Comparison of ENCODE assay signal across 15 cellular contexts in the genomic region with DNA sequence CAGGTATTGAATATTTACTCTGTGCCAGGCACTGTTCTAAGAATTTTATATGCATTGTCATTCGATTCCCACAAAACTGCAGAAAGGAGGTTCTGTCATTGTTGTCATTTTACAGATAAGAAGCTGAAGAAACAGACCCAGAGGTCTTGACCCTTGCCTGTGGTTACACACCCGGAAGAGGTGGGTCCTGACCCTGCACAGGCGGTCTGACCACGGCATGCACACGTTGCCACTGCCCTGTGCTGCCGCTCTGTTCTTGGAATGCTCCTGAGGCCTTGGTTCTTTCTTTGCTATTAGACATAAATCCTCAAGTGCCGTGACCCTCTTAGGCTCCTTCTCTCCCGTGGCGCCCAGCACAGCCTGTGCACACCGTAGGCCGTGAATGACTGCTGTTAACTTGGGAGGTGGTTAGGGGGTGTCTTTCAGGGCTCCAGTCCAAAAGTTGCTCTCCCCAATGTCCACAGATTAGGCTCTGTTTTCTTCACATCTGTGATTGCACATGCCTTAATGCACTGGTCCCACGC.
DNase-seq lines count a peak whose midpoint lies in the region; ATAC-seq, FAIRE-seq and TF ChIP-seq lines count a peak whose summit lies in the region.
"Had no signal": no experiment of that assay in that cellular context is flagged by ENCODE, and none has a peak within 500 bp of the region (broad histone marks: within the 10 kb centered on the region; RNA-seq: fewer than 3 reads in every experiment).

No MANE protein-coding gene starts in this region.

- no peak overlapping the region for H2BK20ac ChIP-seq in H1 (ENCODE audit: low read length)

- H3K4ac ChIP-seq in H1 (replicated peaks; ENCODE audit: insufficient read length, low read depth, low read length), result no peak overlapping the region

- H2BK15ac ChIP-seq in H1 (ENCODE audit: low read length), result no peak overlapping the region

- peaks cover 0 to 5% of the 10 kb centered on the region in 2 experiments for H4K20me1 ChIP-seq in H1 (replicated peaks in 1 of 2; ENCODE audit: control insufficient read depth in 1 of 2, insufficient read depth in 2 of 2, low read length in 2 of 2)

- no peaks in the 10 kb centered on the region for H3K79me2 ChIP-seq in H1 (ENCODE audit: control insufficient read depth in 1 of 2, insufficient read depth in 2 of 2, low read length in 2 of 2)

- H3K27me3 ChIP-seq in H1 (replicated peaks in 1 of 4; ENCODE audit: control insufficient read depth in 3 of 4, extremely low read depth in 1 of 4, insufficient read depth in 3 of 4, low read length in 3 of 4), result no peaks in the 10 kb centered on the region

- no peak for TF ChIP-seq POLR2A in H1 (IDR thresholded peaks at IDR 0.05; ENCODE audit: control extremely low read depth in 1 of 2, low read depth in 2 of 2, low read length in 2 of 2)

- no peaks in the 10 kb centered on the region for H3K9me3 Mint-ChIP-seq in activated CD4-positive, alpha-beta T cell treated with anti-CD3 and anti-CD28 coated beads for 36 hours (ENCODE audit: low read depth)
- H3K9me3 Mint-ChIP-seq: central memory CD8-positive, alpha-beta T cell had no signal

- no peak overlapping the region for H3K4me2 ChIP-seq in H1 (ENCODE audit: insufficient read depth in 1 of 2, low read depth in 2 of 2, low read length in 2 of 2)

- no peak overlapping the region for H3K27ac Mint-ChIP-seq in activated CD4-positive, alpha-beta T cell treated with anti-CD3 and anti-CD28 coated beads for 36 hours
- H3K27ac Mint-ChIP-seq: activated naive CD8-positive, alpha-beta T cell treated with anti-CD3 and anti-CD28 coated beads, Interleukin-2, amount 10 ng/mL, durations not matched to agents 7 days and 5 days had no signal

- H3K9me3 ChIP-seq in H1 (ENCODE audit: insufficient read depth in 2 of 2, low read depth in 1 of 2, low read length in 1 of 2), result no peaks in the 10 kb centered on the region

- no peak overlapping the region for H3K18ac ChIP-seq in H1 (ENCODE audit: extremely low read depth, low read length)

- H3K36me3 ChIP-seq in H1 (ENCODE audit: control insufficient read depth in 2 of 4, insufficient read depth in 4 of 4, low read length in 3 of 4), result no peaks in the 10 kb centered on the region

- DNase-seq in CD1c-positive myeloid dendritic cell (ENCODE audit: extremely low spot score) (peak; percentile 69), HK-2 (ENCODE audit: unreplicated experiment) (peak; percentile 34), RWPE1 (ENCODE audit: low spot score) (no peak), H1 (ENCODE audit: low read depth in 1 of 2, low spot score in 2 of 2) (no peak), middle frontal gyrus (ENCODE audit: extremely low spot score, low spot score) (no peak)
- DNase-seq in activated CD4-positive, alpha-beta T cell treated with anti-CD3 and anti-CD28 coated beads for 36 hours, result no peak
- DNase-seq: activated naive CD8-positive, alpha-beta T cell treated with anti-CD3 and anti-CD28 coated beads, Interleukin-2, amount 10 ng/mL, durations not matched to agents 7 days and 5 days; DMS53; glutamatergic neuron; NCI-H1930; NCI-H748 treated with DMSO at 0.1 percent for 48 hours had no signal

- ATAC-seq in activated CD4-positive, alpha-beta T cell treated with anti-CD3 and anti-CD28 coated beads for 36 hours, result no peak
- ATAC-seq in GM19397 (IDR thresholded peaks at IDR 0.05; ENCODE audit: unreplicated experiment), result no peak
- no peak for ATAC-seq in GM18502 (IDR thresholded peaks at IDR 0.05; ENCODE audit: poor library complexity, unreplicated experiment)

- H3K27me3 Mint-ChIP-seq in activated CD4-positive, alpha-beta T cell treated with anti-CD3 and anti-CD28 coated beads for 36 hours, result no peaks in the 10 kb centered on the region
- H3K27me3 Mint-ChIP-seq: central memory CD8-positive, alpha-beta T cell had no signal

- no peaks in the 10 kb centered on the region; the same call in 1 of the 2 replicates for H3K79me1 ChIP-seq in H1 (ENCODE audit: low read depth, low read length)

- H2BK120ac ChIP-seq in H1 (replicated peaks; ENCODE audit: low read depth, low read length), result no peak overlapping the region

- POLR2A ChIA-PET in RWPE1 (lab: Yijun Ruan, JAX; ENCODE audit: low non-redundant PET) (interaction anchor here (0.5 kb wide), 1 partner anchor 178 kb away, joined by 4 read pairs; no protein-coding TSS in a partner anchor), H1 (lab: Charles Lee; ENCODE audit: partially characterized antibody) (interaction anchor here (1.3 kb wide), 1 partner anchor 29 kb away, joined by 3 read pairs; no protein-coding TSS in a partner anchor)
- POLR2A ChIA-PET in activated CD4-positive, alpha-beta T cell treated with anti-CD3 and anti-CD28 coated beads for 36 hours (lab: Charles Lee), result no interaction called here

- H3K36me3 Mint-ChIP-seq in activated CD4-positive, alpha-beta T cell treated with anti-CD3 and anti-CD28 coated beads for 36 hours (ENCODE audit: low read depth), result peaks cover 7% of the 10 kb centered on the region

- no peaks in the 10 kb centered on the region for H3K23me2 ChIP-seq in H1 (ENCODE audit: low read depth, low read length)

- no peak overlapping the region for H2BK12ac ChIP-seq in H1 (ENCODE audit: low read depth, low read length)

- no peak overlapping the region for H2AFZ ChIP-seq in H1 (ENCODE audit: low read length)

- no peak for TF ChIP-seq EP300 in H1 (IDR thresholded peaks at IDR 0.05; ENCODE audit: borderline replicate concordance in 1 of 2, low read depth in 2 of 2, low read length in 2 of 2)

- H3K56ac ChIP-seq in H1 (replicated peaks; ENCODE audit: insufficient read length, low read depth, low read length), result no peak overlapping the region

- H3K4me1 Mint-ChIP-seq in activated CD4-positive, alpha-beta T cell treated with anti-CD3 and anti-CD28 coated beads for 36 hours, result peaks cover 33% of the 10 kb centered on the region

- H4K91ac ChIP-seq in H1 (replicated peaks; ENCODE audit: insufficient read length, low read length), result no peak overlapping the region

- no peak overlapping the region for H3K4me3 Mint-ChIP-seq in activated CD4-positive, alpha-beta T cell treated with anti-CD3 and anti-CD28 coated beads for 36 hours
- H3K4me3 Mint-ChIP-seq: activated naive CD8-positive, alpha-beta T cell treated with anti-CD3 and anti-CD28 coated beads, Interleukin-2, amount 10 ng/mL, durations not matched to agents 7 days and 5 days; central memory CD8-positive, alpha-beta T cell had no signal

- peaks cover 0 to 2% (median 0%) of the 10 kb centered on the region in 4 experiments; a peak in 1 of 7 replicates for H3K4me1 ChIP-seq in H1 (replicated peaks in 1 of 4; ENCODE audit: control insufficient read depth in 3 of 4, insufficient read depth in 4 of 4, low read length in 3 of 4)

- H2BK5ac ChIP-seq in H1 (ENCODE audit: low read depth, low read length), result no peak overlapping the region

- TF ChIP-seq CTCF in RWPE1 (conservative IDR thresholded peaks at IDR 0.05; ENCODE audit: low read depth), result no peak
- no peak for TF ChIP-seq CTCF in H1 (IDR thresholded peaks at IDR 0.05; ENCODE audit: control extremely low read depth in 1 of 3, insufficient read depth in 1 of 3, low read depth in 1 of 3, low read length in 3 of 3)

- H3K9ac ChIP-seq in H1 (replicated peaks in 1 of 4; ENCODE audit: extremely low read depth in 1 of 4, low read depth in 3 of 4, low read length in 3 of 4), result no peak overlapping the region

- no peak overlapping the region for H4K8ac ChIP-seq in H1 (ENCODE audit: extremely low read depth, insufficient read depth, low read length)

- no peak for FAIRE-seq in H1 (lab: Jason Lieb, UNC)
- FAIRE-seq: keratinocyte had no signal

- 90% methylated on average over 12 of the region's 12 CpGs; no CpG with 5 or more reads in 1 of the 2 experiments for WGBS in H1 (ENCODE audit: extremely low coverage in 1 of 2, insufficient coverage in 1 of 2, insufficient read length in 1 of 2, insufficient replicate concordance in 2 of 2, low coverage in 1 of 2, low lambda C conversion rate in 2 of 2, missing lambda C conversion rate in 1 of 2), 2 experiments

- peak overlapping the region; percentile 46 for H3K27ac ChIP-seq in RWPE1
- H3K27ac ChIP-seq in H1 (ENCODE audit: low read depth, low read length), result no peak overlapping the region

- no peak overlapping the region for H3K14ac ChIP-seq in H1 (ENCODE audit: insufficient read length)

- TF ChIP-seq RAD21 in H1 (IDR thresholded peaks at IDR 0.05 in 1 of 2, conservative IDR thresholded peaks at IDR 0.05 in 1 of 2; ENCODE audit: low read depth in 2 of 2, low read length in 2 of 2), result no peak

- intact Hi-C loops in activated CD4-positive, alpha-beta T cell treated with anti-CD3 and anti-CD28 coated beads for 36 hours (cut with DNase I, micrococcal nuclease), result no loop called here

- H3K23ac ChIP-seq in H1 (ENCODE audit: insufficient read length), result no peak overlapping the region

- CTCF ChIA-PET in RWPE1 (lab: Yijun Ruan, JAX), result interaction anchor here (1.1 kb wide), 1 partner anchor 53 kb away, joined by 3 read pairs; no protein-coding TSS in a partner anchor
- CTCF ChIA-PET in H1 (lab: Charles Lee; ENCODE audit: partially characterized antibody), result interaction anchor here (0.6 to 1.2 kb wide), 2 partner anchors 9 to 12 kb away, joined by 3 read pairs; no protein-coding TSS in a partner anchor
- CTCF ChIA-PET in activated CD4-positive, alpha-beta T cell treated with anti-CD3 and anti-CD28 coated beads for 36 hours (lab: Charles Lee), result interaction anchor here (0.7 kb wide), 1 partner anchor 469 kb away, joined by 3 read pairs; no protein-coding TSS in a partner anchor

- no peak overlapping the region for H4K5ac ChIP-seq in H1 (ENCODE audit: insufficient read length, low read depth, low read length)

- 0 out of 2 replicates have a peak overlapping the region, but pooled peaks have one; percentile 13 for H2AK5ac ChIP-seq in H1 (ENCODE audit: low read depth, low read length)

- no peak overlapping the region for H3K4me3 ChIP-seq in H1 (ENCODE audit: extremely low read depth in 1 of 4, insufficient read depth in 2 of 4, low read depth in 3 of 4, low read length in 4 of 4)

TF ChIP-seq in H1, 55 proteins besides CTCF, POLR2A, EP300 and RAD21 (continues in another document):
- TF ChIP-seq TCF12 (IDR thresholded peaks at IDR 0.05; ENCODE audit: low read depth, low read length), result no peak

Comparison
In these comparisons a context has a peak if more than half of its experiments do, and no peak if none do; other contexts are left out.
1. DNase-seq: peak in CD1c-positive myeloid dendritic cell (single experiment) and HK-2 (single experiment); none in RWPE1 (single experiment), H1 (0 of 2), middle frontal gyrus (single experiment) and activated CD4-positive, alpha-beta T cell treated with anti-CD3 and anti-CD28 coated beads for 36 hours (single experiment).